In genomic region chrX:20471483-20471882, GRCh38 we compare ENCODE assay signal across 1 cellular context.
TF ChIP-seq lines count a peak whose summit lies in the region.

No MANE protein-coding gene starts in this region.

TF ChIP-seq in HepG2, 621 proteins besides CTCF, POLR2A, EP300 and RAD21 (continued from another document and continues in another):
- TF ChIP-seq ZNF724P (CRISPR knock-in tag; IDR thresholded peaks at IDR 0.05; ENCODE audit: borderline replicate concordance) = no peak
- peak; percentile 46 for TF ChIP-seq FOSL2 (CRISPR knock-in tag; IDR thresholded peaks at IDR 0.05)
- 0 out of 2 replicates have a peak, but pooled peaks have one; percentile 45 for TF ChIP-seq ERF (CRISPR knock-in tag; IDR thresholded peaks at IDR 0.05)
- peak; percentile 38; the same call in 1 of the 2 replicates for TF ChIP-seq ZNF629 (CRISPR knock-in tag; conservative IDR thresholded peaks at IDR 0.05)
- TF ChIP-seq, protein P1, sequence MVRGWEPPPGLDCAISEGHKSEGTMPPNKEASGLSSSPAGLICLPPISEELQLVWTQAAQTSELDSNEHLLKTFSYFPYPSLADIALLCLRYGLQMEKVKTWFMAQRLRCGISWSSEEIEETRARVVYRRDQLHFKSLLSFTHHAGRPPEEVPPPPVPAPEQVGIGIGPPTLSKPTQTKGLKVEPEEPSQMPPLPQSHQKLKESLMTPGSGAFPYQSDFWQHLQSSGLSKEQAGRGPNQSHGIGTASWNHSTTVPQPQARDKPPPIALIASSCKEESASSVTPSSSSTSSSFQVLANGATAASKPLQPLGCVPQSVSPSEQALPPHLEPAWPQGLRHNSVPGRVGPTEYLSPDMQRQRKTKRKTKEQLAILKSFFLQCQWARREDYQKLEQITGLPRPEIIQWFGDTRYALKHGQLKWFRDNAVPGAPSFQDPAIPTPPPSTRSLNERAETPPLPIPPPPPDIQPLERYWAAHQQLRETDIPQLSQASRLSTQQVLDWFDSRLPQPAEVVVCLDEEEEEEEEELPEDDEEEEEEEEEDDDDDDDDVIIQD (CRISPR knock-in tag; IDR thresholded peaks at IDR 0.05; ENCODE audit: low read depth) = peak; percentile 63; the same call in 1 of the 2 replicates
- 0 out of 2 replicates have a peak, but pooled peaks have one; percentile 25 for TF ChIP-seq PITX1 (CRISPR knock-in tag; IDR thresholded peaks at IDR 0.05)
- peak; percentile 81; the same call in 1 of the 2 replicates for TF ChIP-seq HMG20A (CRISPR knock-in tag; IDR thresholded peaks at IDR 0.05; ENCODE audit: borderline replicate concordance)
- no peak for TF ChIP-seq PCBP1 (IDR thresholded peaks at IDR 0.05; ENCODE audit: borderline replicate concordance, low read depth, low read length)
- peak; percentile 33; the same call in 1 of the 2 replicates for TF ChIP-seq KDM6A (CRISPR knock-in tag; IDR thresholded peaks at IDR 0.05; ENCODE audit: low read depth)
- TF ChIP-seq RXRB (CRISPR knock-in tag; IDR thresholded peaks at IDR 0.05; ENCODE audit: borderline replicate concordance) = peak; percentile 86
- 0 out of 2 replicates have a peak, but pooled peaks have one; percentile 55 for TF ChIP-seq SMAD3 (CRISPR knock-in tag; IDR thresholded peaks at IDR 0.05)
- TF ChIP-seq MBNL3 (CRISPR knock-in tag; conservative IDR thresholded peaks at IDR 0.05) = no peak
- peak; percentile 82 for TF ChIP-seq NR2F6 (IDR thresholded peaks at IDR 0.05)
- peak; percentile 80 for TF ChIP-seq NR2F6 (CRISPR knock-in tag; IDR thresholded peaks at IDR 0.05)
- TF ChIP-seq, protein P2, sequence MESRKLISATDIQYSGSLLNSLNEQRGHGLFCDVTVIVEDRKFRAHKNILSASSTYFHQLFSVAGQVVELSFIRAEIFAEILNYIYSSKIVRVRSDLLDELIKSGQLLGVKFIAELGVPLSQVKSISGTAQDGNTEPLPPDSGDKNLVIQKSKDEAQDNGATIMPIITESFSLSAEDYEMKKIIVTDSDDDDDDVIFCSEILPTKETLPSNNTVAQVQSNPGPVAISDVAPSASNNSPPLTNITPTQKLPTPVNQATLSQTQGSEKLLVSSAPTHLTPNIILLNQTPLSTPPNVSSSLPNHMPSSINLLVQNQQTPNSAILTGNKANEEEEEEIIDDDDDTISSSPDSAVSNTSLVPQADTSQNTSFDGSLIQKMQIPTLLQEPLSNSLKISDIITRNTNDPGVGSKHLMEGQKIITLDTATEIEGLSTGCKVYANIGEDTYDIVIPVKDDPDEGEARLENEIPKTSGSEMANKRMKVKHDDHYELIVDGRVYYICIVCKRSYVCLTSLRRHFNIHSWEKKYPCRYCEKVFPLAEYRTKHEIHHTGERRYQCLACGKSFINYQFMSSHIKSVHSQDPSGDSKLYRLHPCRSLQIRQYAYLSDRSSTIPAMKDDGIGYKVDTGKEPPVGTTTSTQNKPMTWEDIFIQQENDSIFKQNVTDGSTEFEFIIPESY (CRISPR knock-in tag; IDR thresholded peaks at IDR 0.05) = no peak
- TF ChIP-seq MED1 (CRISPR knock-in tag; IDR thresholded peaks at IDR 0.05) = peak; percentile 98
- TF ChIP-seq FOXO1 (CRISPR knock-in tag; IDR thresholded peaks at IDR 0.05) = peak; percentile 89
- peak; percentile 72 for TF ChIP-seq ZGPAT (CRISPR knock-in tag; IDR thresholded peaks at IDR 0.05)
- TF ChIP-seq, protein P3, sequence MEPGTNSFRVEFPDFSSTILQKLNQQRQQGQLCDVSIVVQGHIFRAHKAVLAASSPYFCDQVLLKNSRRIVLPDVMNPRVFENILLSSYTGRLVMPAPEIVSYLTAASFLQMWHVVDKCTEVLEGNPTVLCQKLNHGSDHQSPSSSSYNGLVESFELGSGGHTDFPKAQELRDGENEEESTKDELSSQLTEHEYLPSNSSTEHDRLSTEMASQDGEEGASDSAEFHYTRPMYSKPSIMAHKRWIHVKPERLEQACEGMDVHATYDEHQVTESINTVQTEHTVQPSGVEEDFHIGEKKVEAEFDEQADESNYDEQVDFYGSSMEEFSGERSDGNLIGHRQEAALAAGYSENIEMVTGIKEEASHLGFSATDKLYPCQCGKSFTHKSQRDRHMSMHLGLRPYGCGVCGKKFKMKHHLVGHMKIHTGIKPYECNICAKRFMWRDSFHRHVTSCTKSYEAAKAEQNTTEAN (CRISPR knock-in tag; conservative IDR thresholded peaks at IDR 0.05) = no peak
- no peak for TF ChIP-seq ZBTB14 (CRISPR knock-in tag; IDR thresholded peaks at IDR 0.05)
- 0 out of 2 replicates have a peak, but pooled peaks have one; percentile 19 for TF ChIP-seq SMC3 (IDR thresholded peaks at IDR 0.05; ENCODE audit: low read length)
- TF ChIP-seq CREB1 (IDR thresholded peaks at IDR 0.05) = no peak
- TF ChIP-seq CREB1 (CRISPR knock-in tag; IDR thresholded peaks at IDR 0.05) = peak; percentile 28; the same call in 1 of the 2 replicates
- TF ChIP-seq PHF21A (CRISPR knock-in tag; IDR thresholded peaks at IDR 0.05) = 0 out of 2 replicates have a peak, but pooled peaks have one; percentile 32
- peak; percentile 32 to 50; a peak in 2 of 4 replicates for TF ChIP-seq NR2F1 (CRISPR knock-in tag; IDR thresholded peaks at IDR 0.05)
- TF ChIP-seq FOXP1 (IDR thresholded peaks at IDR 0.05) = 0 out of 2 replicates have a peak, but pooled peaks have one; percentile 16
- TF ChIP-seq FOXP1 (CRISPR knock-in tag; IDR thresholded peaks at IDR 0.05) = peak; percentile 78; the same call in 1 of the 2 replicates
- TF ChIP-seq SOX5 (CRISPR knock-in tag; IDR thresholded peaks at IDR 0.05; ENCODE audit: borderline replicate concordance) = peak; percentile 89
- TF ChIP-seq ELF3 (CRISPR knock-in tag; IDR thresholded peaks at IDR 0.05) = peak; percentile 57; the same call in 1 of the 2 replicates
- peak; percentile 98 for TF ChIP-seq NCOA2 (CRISPR knock-in tag; IDR thresholded peaks at IDR 0.05)
- TF ChIP-seq ZFP1 (CRISPR knock-in tag; IDR thresholded peaks at IDR 0.05) = no peak
- TF ChIP-seq ZNF331 (CRISPR knock-in tag; IDR thresholded peaks at IDR 0.05) = peak; percentile 19; the same call in 1 of the 2 replicates
- TF ChIP-seq MED13 (CRISPR knock-in tag; IDR thresholded peaks at IDR 0.05) = peak; percentile 95
- TF ChIP-seq, protein P4, sequence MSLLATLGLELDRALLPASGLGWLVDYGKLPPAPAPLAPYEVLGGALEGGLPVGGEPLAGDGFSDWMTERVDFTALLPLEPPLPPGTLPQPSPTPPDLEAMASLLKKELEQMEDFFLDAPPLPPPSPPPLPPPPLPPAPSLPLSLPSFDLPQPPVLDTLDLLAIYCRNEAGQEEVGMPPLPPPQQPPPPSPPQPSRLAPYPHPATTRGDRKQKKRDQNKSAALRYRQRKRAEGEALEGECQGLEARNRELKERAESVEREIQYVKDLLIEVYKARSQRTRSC (CRISPR knock-in tag; IDR thresholded peaks at IDR 0.05; ENCODE audit: low read depth) = no peak
- peak; percentile 80; the same call in 1 of the 2 replicates for TF ChIP-seq TFE3 (CRISPR knock-in tag; IDR thresholded peaks at IDR 0.05)
- TF ChIP-seq ISL2 (CRISPR knock-in tag; IDR thresholded peaks at IDR 0.05) = peak; percentile 94
- TF ChIP-seq ARNT (IDR thresholded peaks at IDR 0.05) = no peak
- TF ChIP-seq, protein P5, sequence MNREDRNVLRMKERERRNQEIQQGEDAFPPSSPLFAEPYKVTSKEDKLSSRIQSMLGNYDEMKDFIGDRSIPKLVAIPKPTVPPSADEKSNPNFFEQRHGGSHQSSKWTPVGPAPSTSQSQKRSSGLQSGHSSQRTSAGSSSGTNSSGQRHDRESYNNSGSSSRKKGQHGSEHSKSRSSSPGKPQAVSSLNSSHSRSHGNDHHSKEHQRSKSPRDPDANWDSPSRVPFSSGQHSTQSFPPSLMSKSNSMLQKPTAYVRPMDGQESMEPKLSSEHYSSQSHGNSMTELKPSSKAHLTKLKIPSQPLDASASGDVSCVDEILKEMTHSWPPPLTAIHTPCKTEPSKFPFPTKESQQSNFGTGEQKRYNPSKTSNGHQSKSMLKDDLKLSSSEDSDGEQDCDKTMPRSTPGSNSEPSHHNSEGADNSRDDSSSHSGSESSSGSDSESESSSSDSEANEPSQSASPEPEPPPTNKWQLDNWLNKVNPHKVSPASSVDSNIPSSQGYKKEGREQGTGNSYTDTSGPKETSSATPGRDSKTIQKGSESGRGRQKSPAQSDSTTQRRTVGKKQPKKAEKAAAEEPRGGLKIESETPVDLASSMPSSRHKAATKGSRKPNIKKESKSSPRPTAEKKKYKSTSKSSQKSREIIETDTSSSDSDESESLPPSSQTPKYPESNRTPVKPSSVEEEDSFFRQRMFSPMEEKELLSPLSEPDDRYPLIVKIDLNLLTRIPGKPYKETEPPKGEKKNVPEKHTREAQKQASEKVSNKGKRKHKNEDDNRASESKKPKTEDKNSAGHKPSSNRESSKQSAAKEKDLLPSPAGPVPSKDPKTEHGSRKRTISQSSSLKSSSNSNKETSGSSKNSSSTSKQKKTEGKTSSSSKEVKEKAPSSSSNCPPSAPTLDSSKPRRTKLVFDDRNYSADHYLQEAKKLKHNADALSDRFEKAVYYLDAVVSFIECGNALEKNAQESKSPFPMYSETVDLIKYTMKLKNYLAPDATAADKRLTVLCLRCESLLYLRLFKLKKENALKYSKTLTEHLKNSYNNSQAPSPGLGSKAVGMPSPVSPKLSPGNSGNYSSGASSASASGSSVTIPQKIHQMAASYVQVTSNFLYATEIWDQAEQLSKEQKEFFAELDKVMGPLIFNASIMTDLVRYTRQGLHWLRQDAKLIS (CRISPR knock-in tag; IDR thresholded peaks at IDR 0.05) = 0 out of 2 replicates have a peak, but pooled peaks have one; percentile 32
- TF ChIP-seq SOX13 (IDR thresholded peaks at IDR 0.05) = peak; percentile 57; the same call in 1 of the 2 replicates
- peak in 1 of 2 experiments; percentile 91; a peak in 2 of 4 replicates for TF ChIP-seq SOX13 (CRISPR knock-in tag; conservative IDR thresholded peaks at IDR 0.05 in 1 of 2, IDR thresholded peaks at IDR 0.05 in 1 of 2)
- TF ChIP-seq ZNF770 (CRISPR knock-in tag; IDR thresholded peaks at IDR 0.05) = no peak
- 0 out of 2 replicates have a peak, but pooled peaks have one; percentile 43 for TF ChIP-seq DPF2 (CRISPR knock-in tag; IDR thresholded peaks at IDR 0.05; ENCODE audit: borderline replicate concordance, low read depth)
- peak; percentile 92 for TF ChIP-seq HNF4A (CRISPR knock-in tag; IDR thresholded peaks at IDR 0.05)
- TF ChIP-seq MLX (CRISPR knock-in tag; IDR thresholded peaks at IDR 0.05) = peak; percentile 25; the same call in 1 of the 2 replicates
- TF ChIP-seq ZNF317 (CRISPR knock-in tag; IDR thresholded peaks at IDR 0.05) = no peak
- TF ChIP-seq RCOR2 (CRISPR knock-in tag; IDR thresholded peaks at IDR 0.05) = peak; percentile 60; the same call in 1 of the 2 replicates
- TF ChIP-seq MIER3 (CRISPR knock-in tag; IDR thresholded peaks at IDR 0.05; ENCODE audit: borderline replicate concordance) = peak; percentile 69; the same call in 1 of the 2 replicates
- 0 out of 2 replicates have a peak, but pooled peaks have one; percentile 48 for TF ChIP-seq POGZ (CRISPR knock-in tag; IDR thresholded peaks at IDR 0.05)
- TF ChIP-seq GATA4 (IDR thresholded peaks at IDR 0.05; ENCODE audit: borderline replicate concordance, low read depth) = peak; percentile 93
- peak; percentile 13; the same call in 1 of the 2 replicates for TF ChIP-seq STAG1 (CRISPR knock-in tag; IDR thresholded peaks at IDR 0.05)
- TF ChIP-seq ZNF614 (CRISPR knock-in tag; IDR thresholded peaks at IDR 0.05; ENCODE audit: borderline replicate concordance) = 0 out of 2 replicates have a peak, but pooled peaks have one; percentile 19
